In the genomic region with DNA sequence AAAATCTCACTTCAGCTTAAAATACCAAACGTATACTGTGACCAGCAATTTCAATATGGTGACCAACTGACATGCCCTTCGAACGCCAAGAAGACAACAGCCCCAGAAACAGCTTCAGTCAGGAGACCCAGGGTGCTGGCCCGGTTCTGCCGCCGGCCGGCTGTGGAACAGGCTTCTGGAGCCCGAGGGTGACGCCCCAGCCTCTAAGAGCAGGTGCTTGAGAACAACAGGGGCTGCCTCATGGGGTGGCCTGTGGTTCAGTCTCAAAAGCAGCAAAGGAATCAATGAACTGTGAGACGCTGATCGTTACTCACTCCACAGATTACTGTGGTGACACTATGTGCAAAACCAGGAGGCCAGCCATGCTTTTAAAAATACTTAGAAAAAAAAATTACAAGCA, we compare ENCODE assay signal across 1 cellular context.
TF ChIP-seq lines count a peak whose summit lies in the region.

No MANE protein-coding gene starts in this region.

TF ChIP-seq in HepG2, 621 proteins besides CTCF, POLR2A, EP300 and RAD21:
- TF ChIP-seq ZNF230 (CRISPR knock-in tag; IDR thresholded peaks at IDR 0.05) (no peak), KLF15 (CRISPR knock-in tag; IDR thresholded peaks at IDR 0.05; ENCODE audit: borderline replicate concordance) (no peak), ZNF18 (CRISPR knock-in tag; IDR thresholded peaks at IDR 0.05; ENCODE audit: insufficient replicate concordance) (no peak), ZNF34 (CRISPR knock-in tag; IDR thresholded peaks at IDR 0.05; ENCODE audit: borderline replicate concordance) (no peak), ZNF260 (CRISPR knock-in tag; IDR thresholded peaks at IDR 0.05; ENCODE audit: borderline replicate concordance, low read depth) (no peak), TRIM22 (IDR thresholded peaks at IDR 0.05) (no peak)
